Comparison of ENCODE assay signal across 18 cellular contexts in genomic region chr11:27777013-27777412, GRCh38.
DNase-seq lines count a peak whose midpoint lies in the region; ATAC-seq lines count a peak whose summit lies in the region.
"Had no signal": no experiment of that assay in that cellular context is flagged by ENCODE, and none has a peak within 500 bp of the region (broad histone marks: within the 10 kb centered on the region; RNA-seq: fewer than 3 reads in every experiment).

No MANE protein-coding gene starts in this region.

- H3K27ac Mint-ChIP-seq in stimulated activated naive B cell treated with anti-CD40 and anti-IgM and Interleukin-4, amounts not matched to agents 10 μg/mL and 1 μg/mL and 100 μg/mL, for 72 hours, result no peak overlapping the region
- H3K27ac Mint-ChIP-seq: CD4-positive, alpha-beta memory T cell had no signal

- peaks cover 0 to 7% of the 10 kb centered on the region in 2 donors for H3K9me3 Mint-ChIP-seq in stimulated activated naive B cell treated with anti-CD40 and anti-IgM and Interleukin-4, amounts not matched to agents 10 μg/mL and 1 μg/mL and 100 μg/mL, for 72 hours

- DNase-seq in ELR (ENCODE audit: low read depth) (peak; percentile 13), astrocyte of the hippocampus (ENCODE audit: low read depth, low spot score) (peak; percentile 8), kidney glomerular epithelial cell (lab: John Stamatoyannopoulos, UW) (peak; percentile 62), AG20443 (ENCODE audit: low spot score) (no peak), DMS 273 (lab: John Stamatoyannopoulos, UW; ENCODE audit: unreplicated experiment) (no peak), SIG-M5 treated with dmso at 0.1 percent for 504 hours (lab: John Stamatoyannopoulos, UW; ENCODE audit: unreplicated experiment) (no peak)
- no peak for DNase-seq in stimulated activated naive B cell treated with anti-CD40 and anti-IgM and Interleukin-4, amounts not matched to agents 10 μg/mL and 1 μg/mL and 100 μg/mL, for 72 hours
- DNase-seq: CD4-positive, alpha-beta memory T cell; COR-L47; Karpas-422; NCI-H1105; NCI-H1436 treated with DMSO at 0.1 percent for 48 hours; NCI-H187 treated with DMSO at 0.1 percent for 48 hours; NCI-H524 treated with DMSO at 0.1 percent for 48 hours; NCI-H774; PC-3; T-helper 1 cell had no signal

- H3K4me1 Mint-ChIP-seq in stimulated activated naive B cell treated with anti-CD40 and anti-IgM and Interleukin-4, amounts not matched to agents 10 μg/mL and 1 μg/mL and 100 μg/mL, for 72 hours, result no peaks in the 10 kb centered on the region
- H3K4me1 Mint-ChIP-seq: CD4-positive, alpha-beta memory T cell had no signal

- no peaks in the 10 kb centered on the region for H3K36me3 Mint-ChIP-seq in stimulated activated naive B cell treated with anti-CD40 and anti-IgM and Interleukin-4, amounts not matched to agents 10 μg/mL and 1 μg/mL and 100 μg/mL, for 72 hours
- H3K36me3 Mint-ChIP-seq: CD4-positive, alpha-beta memory T cell had no signal

- no peaks in the 10 kb centered on the region for H3K27me3 Mint-ChIP-seq in stimulated activated naive B cell treated with anti-CD40 and anti-IgM and Interleukin-4, amounts not matched to agents 10 μg/mL and 1 μg/mL and 100 μg/mL, for 72 hours
- H3K27me3 Mint-ChIP-seq: CD4-positive, alpha-beta memory T cell had no signal

- no peak for ATAC-seq in stimulated activated naive B cell treated with anti-CD40 and anti-IgM and Interleukin-4, amounts not matched to agents 10 μg/mL and 1 μg/mL and 100 μg/mL, for 72 hours (replicated peaks)
- ATAC-seq: HepG2, PC-3 had no signal

- H3K4me3 Mint-ChIP-seq in stimulated activated naive B cell treated with anti-CD40 and anti-IgM and Interleukin-4, amounts not matched to agents 10 μg/mL and 1 μg/mL and 100 μg/mL, for 72 hours, result no peak overlapping the region
- H3K4me3 Mint-ChIP-seq: CD4-positive, alpha-beta memory T cell had no signal

Comparison
In these comparisons a context has a peak if more than half of its experiments do, and no peak if none do; other contexts are left out.
1. DNase-seq: peak in ELR (single experiment), astrocyte of the hippocampus (single experiment) and kidney glomerular epithelial cell (single experiment); none in AG20443 (single experiment), stimulated activated naive B cell treated with anti-CD40 and anti-IgM and Interleukin-4, amounts not matched to agents 10 μg/mL and 1 μg/mL and 100 μg/mL, for 72 hours (single experiment), DMS 273 (single experiment) and SIG-M5 treated with dmso at 0.1 percent for 504 hours (single experiment).